17 cellular contexts compared by ENCODE assay signal in the genomic region with DNA sequence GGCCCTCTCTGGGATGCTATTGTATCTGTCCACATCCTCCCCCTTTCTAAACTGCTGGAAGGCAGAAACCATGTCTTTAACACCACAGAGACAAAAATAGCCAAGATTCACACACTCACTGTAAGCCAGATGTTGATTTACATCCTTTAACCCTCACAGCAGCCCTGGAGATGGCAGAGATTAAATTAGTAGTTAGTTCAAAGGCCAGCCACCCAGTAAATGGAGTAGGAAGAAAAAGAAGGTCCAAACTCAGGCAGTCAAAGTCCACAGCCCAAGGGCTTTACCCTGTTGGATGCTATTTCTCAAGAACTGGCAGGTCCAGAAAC. TPM values are rescaled to one million over a fixed set of nuclear protein-coding genes. Genes with fewer than 3 reads are reported as not detected.
DNase-seq lines count a peak whose midpoint lies in the region; ATAC-seq and TF ChIP-seq lines count a peak whose summit lies in the region.
"Had no signal": no experiment of that assay in that cellular context is flagged by ENCODE, and none has a peak within 500 bp of the region (broad histone marks: within the 10 kb centered on the region; RNA-seq: fewer than 3 reads in every experiment).

No MANE protein-coding gene starts in this region.

- H3K27ac ChIP-seq in OCI-LY1 (ENCODE audit: low read depth, low read length, poor library complexity, severe bottlenecking), result peak overlapping the region; percentile 48
- peak overlapping the region in 3 of 4 donors; percentile 16 to 88 (median 87) for H3K27ac ChIP-seq in gastrocnemius medialis
- no peak overlapping the region for H3K27ac ChIP-seq in heart right ventricle
- H3K27ac ChIP-seq: uterus had no signal

- POLR2A ChIA-PET in activated CD4-positive, alpha-beta memory T cell treated with anti-CD3 and anti-CD28 coated beads, Interleukin-2, amount 10 ng/mL, durations not matched to agents 7 days and 5 days (lab: Charles Lee), result interaction anchor here (0.6 to 8.3 kb wide), 8 partner anchors 9 to 341 kb away, joined by 3 to 157 read pairs (median 19); a partner anchor contains a TSS
- POLR2A ChIA-PET in activated CD4-positive, alpha-beta memory T cell treated with anti-CD3 and anti-CD28 coated beads for 36 hours (lab: Charles Lee), result no interaction called here

- no peaks in the 10 kb centered on the region for H3K27me3 Mint-ChIP-seq in activated CD4-positive, alpha-beta memory T cell treated with anti-CD3 and anti-CD28 coated beads, Interleukin-2, amount 10 ng/mL, durations not matched to agents 7 days and 5 days
- H3K27me3 Mint-ChIP-seq in activated CD4-positive, alpha-beta memory T cell treated with anti-CD3 and anti-CD28 coated beads for 36 hours, result no peaks in the 10 kb centered on the region
- peaks cover 8% of the 10 kb centered on the region for H3K27me3 Mint-ChIP-seq in brain

- intact Hi-C loops in activated CD4-positive, alpha-beta memory T cell treated with anti-CD3 and anti-CD28 coated beads for 36 hours (cut with micrococcal nuclease), result loop anchor here (10.0 kb wide), 2 partner anchors 375 to 875 kb away; a partner anchor contains a TSS
- intact Hi-C loops in gastrocnemius medialis (cut with DNase I; ENCODE audit: low total_unique reads), result loop anchor here (10.0 kb wide), 1 partner anchor 265 kb away; no protein-coding TSS in a partner anchor
- intact Hi-C loops in heart right ventricle (cut with DNase I), result loop anchor here in 5 of 10 donors (2.0 to 10.0 kb wide), 9 partner anchors 63 to 345 kb away; a partner anchor contains a TSS

- H3K4me3 ChIP-seq in OCI-LY1 (ENCODE audit: low read depth, low read length, poor library complexity, severe bottlenecking), result no peak overlapping the region
- no peak overlapping the region for H3K4me3 ChIP-seq in gastrocnemius medialis
- H3K4me3 ChIP-seq in heart right ventricle, result no peak overlapping the region
- H3K4me3 ChIP-seq: adrenal gland, uterus had no signal

- peaks cover 62% of the 10 kb centered on the region for H3K36me3 Mint-ChIP-seq in activated CD4-positive, alpha-beta memory T cell treated with anti-CD3 and anti-CD28 coated beads, Interleukin-2, amount 10 ng/mL, durations not matched to agents 7 days and 5 days (ENCODE audit: low read depth)
- peaks cover 44% of the 10 kb centered on the region for H3K36me3 Mint-ChIP-seq in activated CD4-positive, alpha-beta memory T cell treated with anti-CD3 and anti-CD28 coated beads for 36 hours
- H3K36me3 Mint-ChIP-seq in brain, result peaks cover 51% of the 10 kb centered on the region

- H3K4me1 Mint-ChIP-seq in activated CD4-positive, alpha-beta memory T cell treated with anti-CD3 and anti-CD28 coated beads, Interleukin-2, amount 10 ng/mL, durations not matched to agents 7 days and 5 days, result peaks cover 73% of the 10 kb centered on the region
- H3K4me1 Mint-ChIP-seq in activated CD4-positive, alpha-beta memory T cell treated with anti-CD3 and anti-CD28 coated beads for 36 hours (ENCODE audit: low read depth), result peaks cover 64% of the 10 kb centered on the region
- H3K4me1 Mint-ChIP-seq in brain, result peaks cover 75% of the 10 kb centered on the region

- peak overlapping the region; percentile 96; the same call in 1 of the 2 replicates for H3K9ac ChIP-seq in OCI-LY1 (ENCODE audit: low read length)

- H3K79me2 ChIP-seq in OCI-LY1 (ENCODE audit: insufficient read depth, low read length), result peaks cover 19% of the 10 kb centered on the region

- ATAC-seq in gastrocnemius medialis (no peak), GM18868 (IDR thresholded peaks at IDR 0.05; ENCODE audit: unreplicated experiment) (no peak), heart right ventricle (no peak), HG02678 (IDR thresholded peaks at IDR 0.05; ENCODE audit: unreplicated experiment) (no peak)
- ATAC-seq: esophagus mucosa had no signal

- H3K9me2 ChIP-seq in OCI-LY1 (ENCODE audit: low read depth, low read length), result no peaks in the 10 kb centered on the region
- H3K9me2 ChIP-seq: SK-N-SH had no signal

- H3K36me3 ChIP-seq in OCI-LY1 (ENCODE audit: insufficient read depth, low read length) (peaks cover 70% of the 10 kb centered on the region), gastrocnemius medialis (peaks cover 0 to 35% of the 10 kb centered on the region in 2 donors), heart right ventricle (peaks cover 0 to 56% (median 29%) of the 10 kb centered on the region in 9 donors)
- H3K36me3 ChIP-seq: uterus had no signal

- H3K27me3 ChIP-seq in OCI-LY1 (ENCODE audit: insufficient read depth, low read length) (no peaks in the 10 kb centered on the region), gastrocnemius medialis (no peaks in the 10 kb centered on the region), heart right ventricle (no peaks in the 10 kb centered on the region)
- H3K27me3 ChIP-seq: adrenal gland, uterus had no signal

- H3K9me3 Mint-ChIP-seq in activated CD4-positive, alpha-beta memory T cell treated with anti-CD3 and anti-CD28 coated beads, Interleukin-2, amount 10 ng/mL, durations not matched to agents 7 days and 5 days, result no peaks in the 10 kb centered on the region
- no peaks in the 10 kb centered on the region for H3K9me3 Mint-ChIP-seq in activated CD4-positive, alpha-beta memory T cell treated with anti-CD3 and anti-CD28 coated beads for 36 hours
- peaks cover 0 to 4% (median 2%) of the 10 kb centered on the region in 5 experiments for H3K9me3 Mint-ChIP-seq in brain

- CTCF ChIA-PET in activated CD4-positive, alpha-beta memory T cell treated with anti-CD3 and anti-CD28 coated beads, Interleukin-2, amount 10 ng/mL, durations not matched to agents 7 days and 5 days (lab: Charles Lee), result interaction anchor here (3.2 kb wide), 1 partner anchor 8 kb away, joined by 36 read pairs; a partner anchor contains a TSS
- CTCF ChIA-PET in activated CD4-positive, alpha-beta memory T cell treated with anti-CD3 and anti-CD28 coated beads for 36 hours (lab: Charles Lee), result interaction anchor here (0.6 to 5.7 kb wide), 3 partner anchors 9 to 807 kb away, joined by 3 to 72 read pairs (median 3); a partner anchor contains a TSS

- 0 out of 2 replicates have a peak, but pooled peaks cover 4% of the 10 kb centered on the region for H3F3A ChIP-seq in OCI-LY1 (ENCODE audit: insufficient read depth, low read length)

- no peaks in the 10 kb centered on the region for H4K20me1 ChIP-seq in OCI-LY1 (ENCODE audit: insufficient read depth, low read length)

- no peak for TF ChIP-seq POLR2A in gastrocnemius medialis (IDR thresholded peaks at IDR 0.05)

- peak overlapping the region; percentile 75 for H3K4me2 ChIP-seq in OCI-LY1 (ENCODE audit: low read length)
- H3K4me2 ChIP-seq: SK-N-SH had no signal

- TF ChIP-seq CTCF in OCI-LY1 (IDR thresholded peaks at IDR 0.05; ENCODE audit: low read length) (no peak), brain (conservative IDR thresholded peaks at IDR 0.05) (no peak), gastrocnemius medialis (IDR thresholded peaks at IDR 0.05 in 4 of 5, conservative IDR thresholded peaks at IDR 0.05 in 1 of 5) (no peak), heart right ventricle (IDR thresholded peaks at IDR 0.05) (no peak)

- H3K4me1 ChIP-seq in OCI-LY1 (ENCODE audit: insufficient read depth, low read length, severe bottlenecking) (peaks cover 52% of the 10 kb centered on the region), gastrocnemius medialis (peaks cover 31 to 46% of the 10 kb centered on the region in 2 donors), heart right ventricle (peaks cover 9 to 66% (median 43%) of the 10 kb centered on the region in 9 donors)

- no peak for DNase-seq in activated CD4-positive, alpha-beta memory T cell treated with anti-CD3 and anti-CD28 coated beads, Interleukin-2, amount 10 ng/mL, durations not matched to agents 7 days and 5 days
- DNase-seq in activated CD4-positive, alpha-beta memory T cell treated with anti-CD3 and anti-CD28 coated beads for 36 hours, result no peak
- DNase-seq in gastrocnemius medialis (peak in 1 of 2 donors; percentile 1), heart right ventricle (no peak)
- DNase-seq: ACHN; DMS53; IMR-90; NCI-H1930; SK-N-SH; stimulated activated CD8-positive, alpha-beta memory T cell treated with anti-CD3 and anti-CD28 coated beads, Interleukin-4, amount 100 ng/mL, for 48 hours; uterus had no signal

- H2AFZ ChIP-seq in OCI-LY1 (ENCODE audit: low read length), result no peak overlapping the region

- peak overlapping the region; percentile 27 for H3K4me3 Mint-ChIP-seq in activated CD4-positive, alpha-beta memory T cell treated with anti-CD3 and anti-CD28 coated beads, Interleukin-2, amount 10 ng/mL, durations not matched to agents 7 days and 5 days
- H3K4me3 Mint-ChIP-seq in activated CD4-positive, alpha-beta memory T cell treated with anti-CD3 and anti-CD28 coated beads for 36 hours, result no peak overlapping the region
- peak overlapping the region; percentile 51 to 100 (median 99) for H3K4me3 Mint-ChIP-seq in brain

- in situ Hi-C loops in gastrocnemius medialis (cut with MboI; ENCODE audit: low sequenced_read_pairs in 4 of 4), result no loop called here

- H3K27ac Mint-ChIP-seq in activated CD4-positive, alpha-beta memory T cell treated with anti-CD3 and anti-CD28 coated beads, Interleukin-2, amount 10 ng/mL, durations not matched to agents 7 days and 5 days, result peak overlapping the region; percentile 98
- H3K27ac Mint-ChIP-seq in activated CD4-positive, alpha-beta memory T cell treated with anti-CD3 and anti-CD28 coated beads for 36 hours, result no peak overlapping the region
- peak overlapping the region in 3 of 5 experiments; percentile 14 to 94 (median 27) for H3K27ac Mint-ChIP-seq in brain

- no peaks in the 10 kb centered on the region for H3K9me3 ChIP-seq in OCI-LY1 (ENCODE audit: low read length)
- H3K9me3 ChIP-seq in gastrocnemius medialis, result no peaks in the 10 kb centered on the region
- no peaks in the 10 kb centered on the region for H3K9me3 ChIP-seq in heart right ventricle
- H3K9me3 ChIP-seq: adrenal gland, SK-N-SH, uterus had no signal

RNA-seq across cellular contexts. Expression of a gene that starts 2.1 kb away (rescaled TPM):
- 1 to 10 TPM; 8.1 to 8.6 TPM for total RNA-seq in activated CD4-positive, alpha-beta memory T cell treated with anti-CD3 and anti-CD28 coated beads, Interleukin-2, amount 10 ng/mL, durations not matched to agents 7 days and 5 days
- 1 to 10 TPM; 9.3 to 9.7 TPM for total RNA-seq in activated CD4-positive, alpha-beta memory T cell treated with anti-CD3 and anti-CD28 coated beads for 36 hours
- polyA plus RNA-seq in brain (ENCODE audit: insufficient read depth, low read depth, low replicate concordance) (14.0 TPM), heart right ventricle (10 to 100 TPM; 16.5 to 17.5 TPM)
- total RNA-seq in gastrocnemius medialis (10 to 100 TPM; 10.3 to 30.7 (median 24.1) TPM), heart right ventricle (1 to 10 TPM; 4.3 to 8.3 (median 6.5) TPM)

RNA-seq across cellular contexts. Expression of a gene that starts 2.3 kb away (rescaled TPM):
- total RNA-seq in activated CD4-positive, alpha-beta memory T cell treated with anti-CD3 and anti-CD28 coated beads, Interleukin-2, amount 10 ng/mL, durations not matched to agents 7 days and 5 days, result 1,000 to 10,000 TPM in 1 of 2 experiments, 100 to 1,000 TPM in 1; 995 to 1,031 TPM
- total RNA-seq in activated CD4-positive, alpha-beta memory T cell treated with anti-CD3 and anti-CD28 coated beads for 36 hours, result 1,000 to 10,000 TPM; 1,138 to 1,149 TPM
- polyA plus RNA-seq in brain (ENCODE audit: insufficient read depth, low read depth, low replicate concordance), result 1,714 TPM
- total RNA-seq in gastrocnemius medialis, result 100 to 1,000 TPM; 353 to 521 (median 436) TPM
- 100 to 1,000 TPM; 536 to 674 (median 617) TPM for total RNA-seq in heart right ventricle
- 1,000 to 10,000 TPM; 1,297 to 1,540 TPM for polyA plus RNA-seq in heart right ventricle

RNA-seq across cellular contexts. Expression of a gene that starts 2.5 kb away (rescaled TPM):
- 10 to 100 TPM; 36.5 to 37.4 TPM for total RNA-seq in activated CD4-positive, alpha-beta memory T cell treated with anti-CD3 and anti-CD28 coated beads, Interleukin-2, amount 10 ng/mL, durations not matched to agents 7 days and 5 days
- 10 to 100 TPM; 48.5 to 52.5 TPM for total RNA-seq in activated CD4-positive, alpha-beta memory T cell treated with anti-CD3 and anti-CD28 coated beads for 36 hours
- polyA plus RNA-seq in brain (ENCODE audit: insufficient read depth, low read depth, low replicate concordance) (101 TPM), heart right ventricle (10 to 100 TPM in 1 of 2 donors, 1 to 10 TPM in 1; 6.4 to 39.0 TPM)
- total RNA-seq in gastrocnemius medialis (10 to 100 TPM; 54.9 to 76.5 (median 63.6) TPM), heart right ventricle (10 to 100 TPM; 33.8 to 44.8 (median 39.9) TPM)

RNA-seq across cellular contexts. Expression of a gene that starts 8.0 kb away (rescaled TPM):
- total RNA-seq in activated CD4-positive, alpha-beta memory T cell treated with anti-CD3 and anti-CD28 coated beads, Interleukin-2, amount 10 ng/mL, durations not matched to agents 7 days and 5 days, result 10 to 100 TPM; 27.2 to 28.4 TPM
- total RNA-seq in activated CD4-positive, alpha-beta memory T cell treated with anti-CD3 and anti-CD28 coated beads for 36 hours, result 10 to 100 TPM; 19.2 to 21.0 TPM
- polyA plus RNA-seq in brain (ENCODE audit: insufficient read depth, low read depth, low replicate concordance), result 143 TPM
- total RNA-seq in gastrocnemius medialis, result 10 to 100 TPM in 2 of 4 donors, 1 to 10 TPM in 2; 7.3 to 18.4 (median 11.0) TPM
- 10 to 100 TPM; 38.1 to 87.8 (median 69.5) TPM for total RNA-seq in heart right ventricle
- polyA plus RNA-seq in heart right ventricle, result 10 to 100 TPM; 18.5 to 83.6 TPM

RNA-seq across cellular contexts. Expression of a gene that starts 14.7 kb away (rescaled TPM):
- total RNA-seq in activated CD4-positive, alpha-beta memory T cell treated with anti-CD3 and anti-CD28 coated beads, Interleukin-2, amount 10 ng/mL, durations not matched to agents 7 days and 5 days, result 10 to 100 TPM; 39.4 to 42.2 TPM
- total RNA-seq in activated CD4-positive, alpha-beta memory T cell treated with anti-CD3 and anti-CD28 coated beads for 36 hours, result 10 to 100 TPM; 24.5 to 26.2 TPM
- polyA plus RNA-seq in brain (ENCODE audit: insufficient read depth, low read depth, low replicate concordance) (35.4 TPM), heart right ventricle (10 to 100 TPM; 22.2 to 24.6 TPM)
- total RNA-seq in gastrocnemius medialis (10 to 100 TPM; 24.6 to 77.5 (median 37.3) TPM), heart right ventricle (10 to 100 TPM; 24.1 to 34.0 (median 27.8) TPM)

Comparison
In these comparisons a context has a peak if more than half of its experiments do, and no peak if none do; other contexts are left out.
1. H3K27ac ChIP-seq: peak in OCI-LY1 (single experiment) and gastrocnemius medialis (3 of 4); none in heart right ventricle (0 of 10).